ENCODE assay signal across 16 cellular contexts in the genomic region with DNA sequence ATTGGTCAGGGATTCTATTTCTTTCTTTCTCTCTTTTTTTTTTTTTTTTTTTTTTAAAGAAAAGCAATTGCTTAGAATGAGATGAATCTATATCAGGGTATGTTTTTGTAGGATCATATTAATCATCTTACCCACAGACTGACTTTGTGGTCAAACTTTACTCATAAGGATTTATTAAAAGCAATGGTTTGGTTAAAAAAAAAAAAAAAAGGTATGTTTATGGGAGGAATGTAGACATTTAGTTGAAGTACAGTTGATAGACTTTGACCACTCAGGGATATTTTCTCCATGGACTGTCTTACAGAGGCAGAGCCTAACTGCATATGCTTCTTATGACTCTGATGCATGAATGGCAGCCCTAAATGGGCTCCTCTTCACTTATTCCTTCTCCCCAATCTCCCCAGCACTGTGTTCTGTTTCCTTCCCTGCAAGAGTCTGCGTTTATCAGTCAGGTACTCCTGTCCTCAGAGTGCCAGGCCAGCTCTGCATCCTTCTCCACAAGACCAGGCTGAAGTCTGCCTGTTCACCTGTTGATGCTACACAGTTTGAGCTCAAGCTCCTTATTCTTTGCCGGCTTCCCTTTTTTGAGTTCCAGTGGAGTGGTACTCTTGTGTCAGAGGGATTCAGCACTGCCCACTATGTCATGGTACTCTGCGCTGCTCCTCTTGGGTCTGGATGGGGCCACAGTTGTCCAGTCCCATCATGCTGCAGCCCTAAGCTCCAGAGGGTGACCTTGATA. TPM values are rescaled to one million over a fixed set of nuclear protein-coding genes. Genes with fewer than 3 reads are reported as not detected.
DNase-seq lines count a peak whose midpoint lies in the region; ATAC-seq and TF ChIP-seq lines count a peak whose summit lies in the region.
"Had no signal": no experiment of that assay in that cellular context is flagged by ENCODE, and none has a peak within 500 bp of the region (broad histone marks: within the 10 kb centered on the region; RNA-seq: fewer than 3 reads in every experiment).

No MANE protein-coding gene starts in this region.

- no TSS peak for BruUV-seq in PC-3 (replicated peaks; lab: Mats Ljungman, UMichigan)

- H3K27me3 ChIP-seq in PC-3 (ENCODE audit: low read length) (no peaks in the 10 kb centered on the region), colonic mucosa (no peaks in the 10 kb centered on the region), smooth muscle cell (ENCODE audit: low read depth) (no peaks in the 10 kb centered on the region)

- H4K20me1 ChIP-seq in PC-3 (ENCODE audit: low read length): peaks cover 35% of the 10 kb centered on the region
- H4K20me1 ChIP-seq in smooth muscle cell (ENCODE audit: low read depth): peaks cover 50% of the 10 kb centered on the region

- CTCF ChIA-PET in activated CD4-positive, alpha-beta T cell treated with anti-CD3 and anti-CD28 coated beads for 36 hours (lab: Charles Lee): no interaction called here
- CTCF ChIA-PET in PC-3 (lab: Charles Lee): no interaction called here

- DNase-seq in activated CD4-positive, alpha-beta T cell treated with anti-CD3 and anti-CD28 coated beads for 36 hours: no peak
- DNase-seq in activated CD4-positive, alpha-beta T cell treated with anti-CD3 and anti-CD28 coated beads for 4 hours: no peak
- DNase-seq in PC-3 (peak; percentile 54), colonic mucosa (peak; percentile 19), smooth muscle cell (lab: John Stamatoyannopoulos, UW; ENCODE audit: unreplicated experiment) (no peak), DMS153 treated with DMSO at 0.1 percent for 48 hours (lab: John Stamatoyannopoulos, UW; ENCODE audit: unreplicated experiment) (no peak), NCI-H510A (lab: John Stamatoyannopoulos, UW) (no peak)
- DNase-seq: activated CD4-positive, alpha-beta T cell treated with anti-CD3 and anti-CD28 coated beads for 1 hour; activated T-cell treated with anti-CD3 and anti-CD28 coated beads, Interleukin-2, amount 50 U/mL, for 1 hour; anterior cingulate cortex; left ventricle myocardium superior; naive thymus-derived CD4-positive, alpha-beta T cell; NCI-H2029 treated with DMSO at 0.1 percent for 48 hours; NCI-H82 had no signal

- peaks cover 10% of the 10 kb centered on the region for H3K4me1 Mint-ChIP-seq in activated CD4-positive, alpha-beta T cell treated with anti-CD3 and anti-CD28 coated beads for 36 hours
- H3K4me1 Mint-ChIP-seq: naive thymus-derived CD4-positive, alpha-beta T cell had no signal

- no peak overlapping the region for H3K4me3 ChIP-seq in PC-3 (ENCODE audit: low read length)
- no peak overlapping the region for H3K4me3 ChIP-seq in colonic mucosa
- no peak overlapping the region for H3K4me3 ChIP-seq in smooth muscle cell
- H3K4me3 ChIP-seq: prostate gland had no signal

- peak overlapping the region; percentile 19 for H3K27ac ChIP-seq in PC-3 (ENCODE audit: low read length)
- H3K27ac ChIP-seq in colonic mucosa: peak overlapping the region; percentile 65
- no peak overlapping the region for H3K27ac ChIP-seq in smooth muscle cell (ENCODE audit: low read depth)
- H3K27ac ChIP-seq: prostate gland had no signal

- peak; percentile 63 for ATAC-seq in activated CD4-positive, alpha-beta T cell treated with anti-CD3 and anti-CD28 coated beads for 36 hours
- ATAC-seq in PC-3: no peak
- ATAC-seq in HG03457 (IDR thresholded peaks at IDR 0.05; ENCODE audit: unreplicated experiment): no peak
- ATAC-seq: naive thymus-derived CD4-positive, alpha-beta T cell had no signal

- H3K27me3 Mint-ChIP-seq in activated CD4-positive, alpha-beta T cell treated with anti-CD3 and anti-CD28 coated beads for 36 hours: no peaks in the 10 kb centered on the region

- H3K36me3 ChIP-seq in PC-3 (ENCODE audit: low read depth, low read length) (peaks cover 6% of the 10 kb centered on the region; the same call in 1 of the 2 replicates), colonic mucosa (no peaks in the 10 kb centered on the region), smooth muscle cell (ENCODE audit: low read depth) (no peaks in the 10 kb centered on the region)
- H3K36me3 ChIP-seq: prostate gland had no signal

- no peak overlapping the region for H3K4me3 Mint-ChIP-seq in activated CD4-positive, alpha-beta T cell treated with anti-CD3 and anti-CD28 coated beads for 36 hours
- H3K4me3 Mint-ChIP-seq: naive thymus-derived CD4-positive, alpha-beta T cell had no signal

- no peak overlapping the region for H3K27ac Mint-ChIP-seq in activated CD4-positive, alpha-beta T cell treated with anti-CD3 and anti-CD28 coated beads for 36 hours
- H3K27ac Mint-ChIP-seq: naive thymus-derived CD4-positive, alpha-beta T cell had no signal

- H3F3A ChIP-seq in PC-3 (ENCODE audit: low read length, unreplicated experiment) (peaks cover 5% of the 10 kb centered on the region), smooth muscle cell (ENCODE audit: low read depth) (no peaks in the 10 kb centered on the region)

- intact Hi-C loops in activated CD4-positive, alpha-beta T cell treated with anti-CD3 and anti-CD28 coated beads for 36 hours (cut with DNase I, micrococcal nuclease): no loop called here
- intact Hi-C loops in PC-3 (cut with micrococcal nuclease) (no loop called here), colonic mucosa (cut with DNase I) (no loop called here)

- H3K4me1 ChIP-seq in PC-3 (ENCODE audit: insufficient read depth, low read length) (peaks cover 71% of the 10 kb centered on the region), colonic mucosa (peaks cover 11% of the 10 kb centered on the region), smooth muscle cell (ENCODE audit: low read depth) (peaks cover 7% of the 10 kb centered on the region)
- H3K4me1 ChIP-seq: prostate gland had no signal

- TF ChIP-seq CTCF in PC-3 (conservative IDR thresholded peaks at IDR 0.05; ENCODE audit: low read depth, low read length) (no peak), colonic mucosa (IDR thresholded peaks at IDR 0.05) (no peak), smooth muscle cell (IDR thresholded peaks at IDR 0.05; ENCODE audit: borderline replicate concordance, insufficient read depth, poor library complexity, severe bottlenecking) (no peak)

- no peaks in the 10 kb centered on the region for H3K36me3 Mint-ChIP-seq in activated CD4-positive, alpha-beta T cell treated with anti-CD3 and anti-CD28 coated beads for 36 hours (ENCODE audit: low read depth)

- 93% methylated on average over 3 of the region's 3 CpGs for WGBS in smooth muscle cell (ENCODE audit: low lambda C conversion rate)

- H3K9me3 Mint-ChIP-seq in activated CD4-positive, alpha-beta T cell treated with anti-CD3 and anti-CD28 coated beads for 36 hours (ENCODE audit: low read depth): no peaks in the 10 kb centered on the region
- H3K9me3 Mint-ChIP-seq: naive thymus-derived CD4-positive, alpha-beta T cell had no signal

- H3K9ac ChIP-seq in PC-3 (ENCODE audit: low read length): no peak overlapping the region
- H3K9ac ChIP-seq in colonic mucosa (ENCODE audit: low read depth in 2 of 2, low read length in 2 of 2): peak overlapping the region in 1 of 2 donors; percentile 21
- no peak overlapping the region for H3K9ac ChIP-seq in smooth muscle cell (ENCODE audit: low read depth)

- POLR2A ChIA-PET in activated CD4-positive, alpha-beta T cell treated with anti-CD3 and anti-CD28 coated beads for 36 hours (lab: Charles Lee): interaction anchor here (0.6 to 0.7 kb wide), 2 partner anchors 27 to 33 kb away, joined by 3 read pairs; no protein-coding TSS in a partner anchor
- POLR2A ChIA-PET in PC-3 (lab: Charles Lee; ENCODE audit: unreplicated experiment): no interaction called here

- H3K9me3 ChIP-seq in PC-3 (ENCODE audit: low read length): no peaks in the 10 kb centered on the region
- H3K9me3 ChIP-seq in colonic mucosa: no peaks in the 10 kb centered on the region
- no peaks in the 10 kb centered on the region for H3K9me3 ChIP-seq in smooth muscle cell (replicated peaks; ENCODE audit: low read depth)
- H3K9me3 ChIP-seq: prostate gland had no signal

- H3K79me2 ChIP-seq in PC-3 (ENCODE audit: low read length) (peaks cover 98% of the 10 kb centered on the region), smooth muscle cell (ENCODE audit: low read depth) (peaks cover 17% of the 10 kb centered on the region)

- H2AFZ ChIP-seq in PC-3 (ENCODE audit: low read length) (no peak overlapping the region), smooth muscle cell (ENCODE audit: low read depth) (no peak overlapping the region)

- H3K4me2 ChIP-seq in PC-3 (ENCODE audit: low read length) (peak overlapping the region; percentile 30), smooth muscle cell (peak overlapping the region; percentile 39)

- H3K9me2 ChIP-seq in PC-3 (replicated peaks; ENCODE audit: low read length): no peaks in the 10 kb centered on the region

RNA-seq across cellular contexts. Expression of gene CRIM1, which starts 24.3 kb away (rescaled TPM):
- total RNA-seq in activated CD4-positive, alpha-beta T cell treated with anti-CD3 and anti-CD28 coated beads for 36 hours: 1 to 10 TPM; 3.9 to 5.2 TPM
- total RNA-seq in PC-3 (2014; rRNA removed) (70.7 and 85.7 TPM in 2 replicates), colonic mucosa (10 to 100 TPM; 55.7 to 90.7 TPM), smooth muscle cell (28.0 and 32.8 TPM in 2 replicates)
- 10.1 and 15.7 TPM in 2 replicates for polyA plus RNA-seq in smooth muscle cell

Comparison
In these comparisons a context has a peak if more than half of its experiments do, and no peak if none do; other contexts are left out.
1. DNase-seq: peak in PC-3 (single experiment) and colonic mucosa (single experiment); none in activated CD4-positive, alpha-beta T cell treated with anti-CD3 and anti-CD28 coated beads for 36 hours (single experiment), activated CD4-positive, alpha-beta T cell treated with anti-CD3 and anti-CD28 coated beads for 4 hours (0 of 2), smooth muscle cell (single experiment), DMS153 treated with DMSO at 0.1 percent for 48 hours (single experiment) and NCI-H510A (single experiment).